In the genomic region with DNA sequence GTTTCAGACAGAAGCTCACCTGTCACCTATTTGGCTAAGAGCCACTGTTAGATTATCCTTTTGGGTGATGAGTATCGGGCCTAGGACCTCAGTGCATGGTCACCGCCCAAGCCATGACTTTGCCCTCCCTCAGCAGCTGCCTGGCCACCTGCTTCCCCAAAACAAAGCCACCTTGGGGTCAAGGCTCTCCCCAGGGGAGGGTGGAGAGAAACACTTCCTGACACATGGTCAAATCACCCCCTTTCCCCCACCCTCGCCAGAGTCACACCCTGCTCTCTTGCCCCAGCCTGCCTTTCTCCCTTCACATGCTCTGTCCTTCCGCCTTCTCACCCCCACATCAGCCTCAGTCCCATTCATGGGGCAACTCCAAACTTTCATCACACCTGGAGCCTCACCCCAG, we compare ENCODE assay signal across 15 cellular contexts. TPM values are rescaled to one million over a fixed set of nuclear protein-coding genes. Genes with fewer than 3 reads are reported as not detected.
DNase-seq lines count a peak whose midpoint lies in the region; ATAC-seq and TF ChIP-seq lines count a peak whose summit lies in the region.
"Had no signal": no experiment of that assay in that cellular context is flagged by ENCODE, and none has a peak within 500 bp of the region (broad histone marks: within the 10 kb centered on the region; RNA-seq: fewer than 3 reads in every experiment).

No MANE protein-coding gene starts in this region.

- no peaks in the 10 kb centered on the region for H3K36me3 ChIP-seq in breast epithelium
- H3K36me3 ChIP-seq in RWPE2 (ENCODE audit: low read depth) = peaks cover 12% of the 10 kb centered on the region
- H3K36me3 ChIP-seq in thyroid gland = no peaks in the 10 kb centered on the region

- TF ChIP-seq POLR2A in breast epithelium (IDR thresholded peaks at IDR 0.05) = no peak
- TF ChIP-seq POLR2A in thyroid gland (IDR thresholded peaks at IDR 0.05) = no peak

- ATAC-seq in RWPE2 (ENCODE audit: low read depth) (peak; percentile 43), memory B cell (ENCODE audit: low read depth) (peak; percentile 15), HG03520 (IDR thresholded peaks at IDR 0.05; ENCODE audit: unreplicated experiment) (no peak), HG02763 (IDR thresholded peaks at IDR 0.05; ENCODE audit: unreplicated experiment) (no peak), GM21737 (IDR thresholded peaks at IDR 0.05; ENCODE audit: unreplicated experiment) (no peak)

- CTCF ChIA-PET in MCF 10A (lab: Yijun Ruan, JAX) = interaction anchor here (0.5 to 23.2 kb wide), 12 partner anchors 10 to 586 kb away, joined by 3 to 1450 read pairs (median 5); partner anchors contain the start of genes PFDN1 and SLC4A9

- POLR2A ChIA-PET in MCF 10A (lab: Yijun Ruan, JAX) = interaction anchor here (0.7 to 9.6 kb wide), 19 partner anchors 18 to 725 kb away, joined by 3 to 136 read pairs (median 4); partner anchors contain the start of genes ANKHD1, HARS1, HARS2 and PFDN1

- H3K4me3 Mint-ChIP-seq in MCF 10A (ENCODE audit: unreplicated experiment) (peak overlapping the region; percentile 78), memory B cell (peak overlapping the region; percentile 64)

- H3K27ac ChIP-seq in breast epithelium (no peak overlapping the region), RWPE2 (ENCODE audit: poor library complexity, severe bottlenecking) (peak overlapping the region; percentile 46), thyroid gland (peak overlapping the region in 2 of 3 donors; percentile 82 to 84)
- H3K27ac ChIP-seq: GM23248 had no signal

- BruUV-seq in MCF 10A (replicated peaks; lab: Mats Ljungman, UMichigan) = no TSS peak

- H3K9me3 ChIP-seq in breast epithelium = no peaks in the 10 kb centered on the region
- H3K9me3 ChIP-seq in RWPE2 (ENCODE audit: severe bottlenecking) = no peaks in the 10 kb centered on the region
- no peaks in the 10 kb centered on the region for H3K9me3 ChIP-seq in thyroid gland

- peaks cover 0 to 4% of the 10 kb centered on the region in 2 donors for H3K4me1 ChIP-seq in breast epithelium
- peaks cover 42% of the 10 kb centered on the region for H3K4me1 ChIP-seq in RWPE2 (ENCODE audit: insufficient read depth, poor library complexity, severe bottlenecking)
- peaks cover 31 to 36% of the 10 kb centered on the region in 2 donors for H3K4me1 ChIP-seq in thyroid gland

- 78 to 88% methylated on average over 4 of the region's 4 CpGs for WGBS in thyroid gland, 2 donors

- no peaks in the 10 kb centered on the region for H3K27me3 Mint-ChIP-seq in MCF 10A (ENCODE audit: insufficient read depth, unreplicated experiment)
- no peaks in the 10 kb centered on the region for H3K27me3 Mint-ChIP-seq in memory B cell

- intact Hi-C loops in MCF 10A (cut with micrococcal nuclease) (loop anchor here (5.0 kb wide), 2 partner anchors 171 to 191 kb away; partner anchors contain the start of gene CYSTM1), breast epithelium (cut with DNase I; ENCODE audit: low total_unique reads) (no loop called here), thyroid gland (cut with DNase I) (loop anchor here (5.0 kb wide), 1 partner anchor 106 kb away; no protein-coding TSS in a partner anchor)

- DNase-seq in MCF 10A (ENCODE audit: unreplicated experiment) (peak; percentile 94), breast epithelium (ENCODE audit: low spot score in 2 of 2) (no peak), RWPE2 (ENCODE audit: low spot score) (peak; percentile 92), memory B cell (ENCODE audit: low spot score in 2 of 2) (no peak), thyroid gland (no peak)
- DNase-seq: activated CD4-positive, alpha-beta T cell treated with anti-CD3 and anti-CD28 coated beads for 48 hours; central memory CD4-positive, alpha-beta T cell; EL; GM23248; head of caudate nucleus; nucleus accumbens; stimulated activated CD4-positive, alpha-beta T cell treated with anti-CD3 and anti-CD28 coated beads, Interleukin-15, amount 100 ng/mL, for 24 hours had no signal

- no peak overlapping the region for H3K4me3 ChIP-seq in breast epithelium
- H3K4me3 ChIP-seq in RWPE2 (ENCODE audit: severe bottlenecking) = no peak overlapping the region
- no peak overlapping the region for H3K4me3 ChIP-seq in thyroid gland (replicated peaks in 1 of 3)
- H3K4me3 ChIP-seq: GM23248 had no signal

- H3K9me3 Mint-ChIP-seq in MCF 10A (ENCODE audit: unreplicated experiment) = no peaks in the 10 kb centered on the region
- no peaks in the 10 kb centered on the region for H3K9me3 Mint-ChIP-seq in memory B cell

- peaks cover 18% of the 10 kb centered on the region for H3K36me3 Mint-ChIP-seq in MCF 10A (ENCODE audit: insufficient read depth, unreplicated experiment)
- H3K36me3 Mint-ChIP-seq in memory B cell = no peaks in the 10 kb centered on the region

- H3K27me3 ChIP-seq in breast epithelium (no peaks in the 10 kb centered on the region), RWPE2 (ENCODE audit: insufficient read depth, poor library complexity, severe bottlenecking) (no peaks in the 10 kb centered on the region), thyroid gland (no peaks in the 10 kb centered on the region)

- peak overlapping the region; percentile 76 for H3K27ac Mint-ChIP-seq in MCF 10A (ENCODE audit: low read depth, unreplicated experiment)
- peak overlapping the region; percentile 59 for H3K27ac Mint-ChIP-seq in memory B cell

- H3K4me1 Mint-ChIP-seq in MCF 10A (ENCODE audit: insufficient read depth, unreplicated experiment) (peaks cover 47% of the 10 kb centered on the region), memory B cell (peaks cover 36% of the 10 kb centered on the region)

- TF ChIP-seq CTCF in MCF 10A (IDR thresholded peaks at IDR 0.05; ENCODE audit: unreplicated experiment) (no peak), breast epithelium (IDR thresholded peaks at IDR 0.05) (no peak), RWPE2 (IDR thresholded peaks at IDR 0.05; ENCODE audit: poor library complexity, severe bottlenecking) (no peak), thyroid gland (IDR thresholded peaks at IDR 0.05) (no peak)

RNA-seq across cellular contexts. Expression of gene HBEGF, which starts 1.7 kb away (rescaled TPM):
- total RNA-seq in MCF 10A (2022) (20.6 and 55.7 TPM in 2 replicates), breast epithelium (10 to 100 TPM in 2 of 3 donors, 1 to 10 TPM in 1; 4.3 to 22.9 (median 13.5) TPM), thyroid gland (10 to 100 TPM in 3 of 4 donors, 1 to 10 TPM in 1; 5.8 to 13.0 (median 12.6) TPM)

RNA-seq across cellular contexts. Expression of gene SLC4A9, which starts 11.9 kb away (rescaled TPM):
- 0.37 TPM in 1 of 2 replicates, not detected in the other for total RNA-seq in MCF 10A (2022)
- not detected for total RNA-seq in breast epithelium
- total RNA-seq in thyroid gland = under 1 TPM in 3 of 4 donors, not detected in 1; 0.29 to 0.45 (median 0.29) TPM
- total RNA-seq: GM23248 had no signal

RNA-seq across cellular contexts. Expression of gene PFDN1, which starts 45.2 kb away (rescaled TPM):
- 94.7 and 102 TPM in 2 replicates for total RNA-seq in MCF 10A (2022)
- 10 to 100 TPM; 72.2 to 93.4 (median 86.3) TPM for total RNA-seq in breast epithelium
- total RNA-seq in thyroid gland = 100 to 1,000 TPM in 1 of 4 donors, 10 to 100 TPM in 3; 58.2 to 106 (median 87.8) TPM

RNA-seq across cellular contexts. Expression of gene ANKHD1, which starts 53.5 kb away (rescaled TPM):
- 142 and 146 TPM in 2 replicates for total RNA-seq in MCF 10A (2022)
- 100 to 1,000 TPM; 133 to 196 (median 158) TPM for total RNA-seq in breast epithelium
- 100 to 1,000 TPM; 148 to 247 (median 163) TPM for total RNA-seq in thyroid gland

Comparison
In these comparisons a context has a peak if more than half of its experiments do, and no peak if none do; other contexts are left out.
1. DNase-seq: peak in MCF 10A (single experiment) and RWPE2 (single experiment); none in breast epithelium (0 of 2), memory B cell (0 of 2) and thyroid gland (0 of 2).
2. H3K27ac ChIP-seq: peak in RWPE2 (single experiment) and thyroid gland (2 of 3); none in breast epithelium (0 of 2).
3. ATAC-seq: peak in RWPE2 (single experiment) and memory B cell (single experiment); none in HG03520 (single experiment), HG02763 (single experiment) and GM21737 (single experiment).